1 cellular context compared by ENCODE assay signal in genomic region chr18:45916302-45916701, GRCh38.
TF ChIP-seq lines count a peak whose summit lies in the region.

No MANE protein-coding gene starts in this region.

TF ChIP-seq in HCT116, 20 proteins besides CTCF, POLR2A, EP300 and RAD21 (continued from another document):
- TF ChIP-seq ZBTB33 (IDR thresholded peaks at IDR 0.05; ENCODE audit: extremely low read depth, insufficient replicate concordance, low read length) (no peak), EGR1 (IDR thresholded peaks at IDR 0.05; ENCODE audit: low read depth) (no peak), TCF7L2 (IDR thresholded peaks at IDR 0.05; ENCODE audit: borderline replicate concordance, extremely low read depth, insufficient read depth, insufficient read length) (no peak), YY1 (IDR thresholded peaks at IDR 0.05; ENCODE audit: extremely low read depth, insufficient replicate concordance, low read depth, low read length) (no peak)
